Comparison of ENCODE assay signal across 21 cellular contexts in genomic region chr14:95039993-95040348, GRCh38.
"Had no signal": no experiment of that assay in that cellular context is flagged by ENCODE, and none has a peak within 500 bp of the region (broad histone marks: within the 10 kb centered on the region; RNA-seq: fewer than 3 reads in every experiment).

No MANE protein-coding gene starts in this region.

- H3K36me3 ChIP-seq: ascending aorta, breast epithelium, heart left ventricle, lower lobe of right lung, neural progenitor cell had no signal

- H3K9me3 ChIP-seq: ascending aorta, breast epithelium, heart left ventricle, lower lobe of right lung, testis had no signal

- DNase-seq: activated CD4-positive, alpha-beta T cell treated with anti-CD3 and anti-CD28 coated beads, Interleukin-2, amount 10 ng/mL, durations not matched to agents 24 days and 14 days; activated CD8-positive, alpha-beta memory T cell treated with anti-CD3 and anti-CD28 coated beads, Interleukin-2, amount 10 ng/mL, durations not matched to agents 7 days and 5 days; cerebellar nuclear complex; cortex of kidney; heart left ventricle; lower lobe of right lung; naive thymus-derived CD8-positive, alpha-beta T cell; stimulated activated CD4-positive, alpha-beta T cell treated with anti-CD3 and anti-CD28 coated beads, Interleukin-15, amount 100 ng/mL, for 24 hours; stimulated activated naive B cell treated with anti-CD40 and anti-IgM and Interleukin-4, amounts not matched to agents 10 μg/mL and 1 μg/mL and 100 μg/mL, for 72 hours; testis; trophoblast cell had no signal

- ATAC-seq: activated CD4-positive, CD25-positive, alpha-beta regulatory T cell treated with anti-CD3 and anti-CD28 coated beads, Interleukin-2, amount 50 U/mL, for 24 hours; activated CD8-positive, alpha-beta memory T cell treated with anti-CD3 and anti-CD28 coated beads, Interleukin-2, amount 10 ng/mL, durations not matched to agents 7 days and 5 days; activated naive CD4-positive, alpha-beta T cell treated with anti-CD3 and anti-CD28 coated beads, Interleukin-2, amount 50 U/mL, for 72 hours; heart left ventricle; left colon; lower lobe of right lung; naive thymus-derived CD8-positive, alpha-beta T cell; SK-N-SH treated with all-trans-retinoic acid at 6 μM for 48 hours; stimulated activated naive B cell treated with anti-CD40 and anti-IgM and Interleukin-4, amounts not matched to agents 10 μg/mL and 1 μg/mL and 100 μg/mL, for 72 hours had no signal

- H3K4me1 ChIP-seq: breast epithelium, heart left ventricle, lower lobe of right lung, testis had no signal

- H3K4me3 ChIP-seq: ascending aorta, breast epithelium, heart left ventricle, lower lobe of right lung, neural progenitor cell, skin epidermis, testis had no signal

- H3K27ac ChIP-seq: breast epithelium, epithelial cell of prostate, lower lobe of right lung, neural progenitor cell, testis, VCaP had no signal

- H3K27me3 ChIP-seq: ascending aorta, testis had no signal
